3 cellular contexts compared by ENCODE assay signal in the genomic region with DNA sequence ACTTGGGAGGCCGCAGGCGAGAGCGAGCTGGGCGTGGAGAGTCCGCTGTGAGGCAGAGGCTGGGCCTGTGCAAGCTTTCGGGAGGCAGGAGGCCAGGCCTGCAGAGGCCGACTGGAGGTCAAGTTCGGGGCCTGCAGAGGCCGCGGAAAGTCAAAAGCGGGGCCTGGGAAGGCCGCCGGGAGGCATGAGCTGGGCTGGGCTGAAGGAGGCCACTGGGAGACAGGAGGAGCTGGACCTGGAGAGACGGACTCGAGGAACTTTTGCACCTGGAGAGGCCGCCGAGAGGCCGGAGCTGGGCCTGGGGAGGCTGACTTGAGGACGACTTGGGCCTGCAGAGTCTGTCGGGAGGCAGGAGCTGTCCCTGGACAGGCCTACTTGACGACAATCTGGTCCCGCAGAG.
DNase-seq lines count a peak whose midpoint lies in the region; ATAC-seq and TF ChIP-seq lines count a peak whose summit lies in the region.
"Not testable (repeated sequence)": the region's sequence is repeated elsewhere in the genome, so short reads cannot be mapped to it uniquely, and the experiment has no call there.

No MANE protein-coding gene starts in this region.

- DNase-seq in esophagus muscularis mucosa (ENCODE audit: extremely low spot score) (peak; percentile 8), posterior vena cava (ENCODE audit: low spot score) (peak; percentile 78), upper lobe of right lung (peak; percentile 18)

- H3K27me3 ChIP-seq in esophagus muscularis mucosa, upper lobe of right lung: not testable (repeated sequence)

- not testable (repeated sequence) for TF ChIP-seq POLR2A in esophagus muscularis mucosa (IDR thresholded peaks at IDR 0.05; ENCODE audit: low read depth)

- ATAC-seq in upper lobe of right lung: not testable (repeated sequence)

- H3K4me1 ChIP-seq in esophagus muscularis mucosa, upper lobe of right lung: not testable (repeated sequence)

- H3K36me3 ChIP-seq in esophagus muscularis mucosa, upper lobe of right lung: not testable (repeated sequence)

- 97% methylated on average over 5 of the region's 22 CpGs for WGBS in esophagus muscularis mucosa

- H3K9me3 ChIP-seq in esophagus muscularis mucosa, upper lobe of right lung: not testable (repeated sequence)

- not testable (repeated sequence) for TF ChIP-seq CTCF in esophagus muscularis mucosa (IDR thresholded peaks at IDR 0.05); upper lobe of right lung (IDR thresholded peaks at IDR 0.05)

- intact Hi-C loops in esophagus muscularis mucosa (cut with DNase I); posterior vena cava (cut with DNase I); upper lobe of right lung (cut with DNase I): not testable (repeated sequence)

- not testable (repeated sequence) for H3K27ac ChIP-seq in esophagus muscularis mucosa (replicated peaks in 1 of 4); upper lobe of right lung

- H3K4me3 ChIP-seq in esophagus muscularis mucosa, upper lobe of right lung: not testable (repeated sequence)

- not testable (repeated sequence) for TF ChIP-seq EP300 in esophagus muscularis mucosa (IDR thresholded peaks at IDR 0.05)

Comparison
In these comparisons a context has a peak if more than half of its experiments do, and no peak if none do; other contexts are left out.
1. DNase-seq: peak in every context shown above with its lines; median percentile 78 in posterior vena cava; 18 in upper lobe of right lung; 8 in esophagus muscularis mucosa.